In genomic region chr22:39409630-39410029, GRCh38 we compare ENCODE assay signal across 17 cellular contexts. TPM values are rescaled to one million over a fixed set of nuclear protein-coding genes. Genes with fewer than 3 reads are reported as not detected.
"Had no signal": no experiment of that assay in that cellular context is flagged by ENCODE, and none has a peak within 500 bp of the region (broad histone marks: within the 10 kb centered on the region; RNA-seq: fewer than 3 reads in every experiment).

No MANE protein-coding gene starts in this region.

- H3K27ac Mint-ChIP-seq: activated CD8-positive, alpha-beta T cell treated with anti-CD3 and anti-CD28 coated beads for 36 hours; activated naive CD4-positive, alpha-beta T cell treated with anti-CD3 and anti-CD28 coated beads, Interleukin-2, amount 50 U/mL, for 24 hours; activated T-helper 2 cell treated with anti-CD3 and anti-CD28 coated beads, Interferon-gamma antibody, Interleukin-2, Interleukin-4, amounts not matched to agents 10 μg/mL and 5 μg/mL and 100 μg/mL, durations not matched to agents 14 hours and 24 hours and 36 hours; type B pancreatic cell had no signal

- H3K4me3 Mint-ChIP-seq: activated CD8-positive, alpha-beta T cell treated with anti-CD3 and anti-CD28 coated beads for 36 hours; activated naive CD4-positive, alpha-beta T cell treated with anti-CD3 and anti-CD28 coated beads, Interleukin-2, amount 50 U/mL, for 24 hours; neural crest cell; type B pancreatic cell had no signal

- H3K36me3 ChIP-seq: ovary had no signal

- H3K27me3 ChIP-seq: body of pancreas, esophagus squamous epithelium, left lung, ovary, SJSA1 had no signal

- DNase-seq: activated CD4-positive, CD25-positive, alpha-beta regulatory T cell treated with anti-CD3 and anti-CD28 coated beads, Interleukin-2, amount 50 U/mL, for 72 hours; activated CD8-positive, alpha-beta memory T cell treated with anti-CD3 and anti-CD28 coated beads, Interleukin-2, amount 50 U/mL, for 4 hours; activated CD8-positive, alpha-beta T cell treated with anti-CD3 and anti-CD28 coated beads for 36 hours; body of pancreas; esophagus squamous epithelium; foreskin fibroblast; head of caudate nucleus; mesendoderm; ovary; T-helper 9 cell had no signal

- H3K27ac ChIP-seq: body of pancreas, left lung, ovary, SJSA1 had no signal

- ATAC-seq: activated CD8-positive, alpha-beta T cell treated with anti-CD3 and anti-CD28 coated beads for 36 hours; body of pancreas; left lung had no signal

- H3K4me1 ChIP-seq: body of pancreas had no signal

- H3K9me3 Mint-ChIP-seq: activated naive CD4-positive, alpha-beta T cell treated with anti-CD3 and anti-CD28 coated beads, Interleukin-2, amount 50 U/mL, for 24 hours; activated T-helper 2 cell treated with anti-CD3 and anti-CD28 coated beads, Interferon-gamma antibody, Interleukin-2, Interleukin-4, amounts not matched to agents 10 μg/mL and 5 μg/mL and 100 μg/mL, durations not matched to agents 14 hours and 24 hours and 36 hours; neural crest cell; type B pancreatic cell had no signal

- H3K9me3 ChIP-seq: body of pancreas, esophagus squamous epithelium, left lung, ovary, SJSA1 had no signal

- H3K27me3 Mint-ChIP-seq: activated CD8-positive, alpha-beta T cell treated with anti-CD3 and anti-CD28 coated beads for 36 hours; activated naive CD4-positive, alpha-beta T cell treated with anti-CD3 and anti-CD28 coated beads, Interleukin-2, amount 50 U/mL, for 24 hours; type B pancreatic cell had no signal

- H3K4me3 ChIP-seq: body of pancreas, esophagus squamous epithelium, left lung, ovary, SJSA1 had no signal

RNA-seq across cellular contexts. Expression of gene MGAT3, which starts 47.2 kb away (rescaled TPM):
- total RNA-seq: dermis microvascular lymphatic vessel endothelial cell had no signal

RNA-seq across cellular contexts. Expression of gene SYNGR1, which starts 59.8 kb away (rescaled TPM):
- total RNA-seq: activated T-helper 2 cell treated with anti-CD3 and anti-CD28 coated beads, Interferon-gamma antibody, Interleukin-2, Interleukin-4, amounts not matched to agents 10 μg/mL and 5 μg/mL and 100 μg/mL, durations not matched to agents 14 hours and 24 hours and 36 hours had no signal
